16 cellular contexts compared by ENCODE assay signal in the genomic region with DNA sequence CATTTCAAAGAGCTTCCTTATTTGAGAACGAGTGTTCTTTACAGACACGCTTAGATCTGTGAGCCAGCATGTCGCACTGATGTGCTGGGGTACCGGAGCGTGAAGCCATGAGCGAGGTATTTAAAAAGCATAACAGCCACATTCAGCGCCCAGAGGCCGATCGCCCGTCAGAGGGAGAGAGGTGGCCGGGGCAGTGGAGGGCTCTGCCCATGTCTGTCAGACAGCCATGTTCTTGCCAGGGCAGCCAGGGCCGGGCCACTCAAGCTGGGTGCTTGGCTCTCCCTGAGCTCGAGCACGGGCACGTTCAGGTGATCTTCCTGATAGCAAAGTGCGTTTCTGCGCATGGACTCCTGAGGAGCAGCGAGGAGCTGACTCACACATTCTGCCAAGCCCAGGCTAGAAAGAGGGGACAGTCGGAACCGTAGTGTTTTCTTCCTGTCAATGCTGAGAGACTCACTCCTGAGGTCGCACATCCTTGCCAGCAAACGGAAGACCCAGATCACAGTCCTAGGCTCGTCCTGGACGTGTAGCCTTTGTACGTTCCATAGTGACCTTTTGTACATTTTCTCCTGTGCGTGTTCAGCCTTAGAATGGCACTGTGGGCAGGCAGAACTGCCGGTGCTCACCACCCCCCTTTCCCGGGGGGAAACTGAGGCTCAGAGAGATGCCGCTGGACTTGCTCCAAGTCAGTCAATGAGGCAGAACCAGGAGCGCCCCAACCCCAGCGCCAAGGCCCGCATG.
DNase-seq lines count a peak whose midpoint lies in the region; ATAC-seq and TF ChIP-seq lines count a peak whose summit lies in the region.
"Had no signal": no experiment of that assay in that cellular context is flagged by ENCODE, and none has a peak within 500 bp of the region (broad histone marks: within the 10 kb centered on the region; RNA-seq: fewer than 3 reads in every experiment).

No MANE protein-coding gene starts in this region.

- ATAC-seq in CD4-positive, CD25-positive, alpha-beta regulatory T cell (ENCODE audit: low read depth in 2 of 2), result no peak
- ATAC-seq in left ventricle myocardium superior, result no peak
- no peak for ATAC-seq in activated T-helper 17 cell treated with anti-CD3 and anti-CD28 coated beads, Interleukin-2, amount 50 U/mL, for 72 hours (replicated peaks)

- H3K27me3 Mint-ChIP-seq in CD4-positive, CD25-positive, alpha-beta regulatory T cell, result no peaks in the 10 kb centered on the region
- no peaks in the 10 kb centered on the region for H3K27me3 Mint-ChIP-seq in activated T-helper 17 cell treated with anti-CD3 and anti-CD28 coated beads, Interleukin-2, amount 50 U/mL, for 72 hours

- H4K20me1 ChIP-seq in OCI-LY1 (ENCODE audit: insufficient read depth, low read length), result no peaks in the 10 kb centered on the region

- H3K9me2 ChIP-seq in OCI-LY1 (ENCODE audit: low read depth, low read length), result no peaks in the 10 kb centered on the region

- peaks cover 27 to 30% of the 10 kb centered on the region in 2 experiments for H3K9me3 ChIP-seq in CD4-positive, CD25-positive, alpha-beta regulatory T cell (ENCODE audit: control insufficient read depth in 2 of 2, low read length in 2 of 2)
- H3K9me3 ChIP-seq in OCI-LY1 (ENCODE audit: low read length) (peaks cover 21% of the 10 kb centered on the region), ovary (no peaks in the 10 kb centered on the region)

- no peak for TF ChIP-seq CTCF in OCI-LY1 (IDR thresholded peaks at IDR 0.05; ENCODE audit: low read length)
- no peak for TF ChIP-seq CTCF in ovary (IDR thresholded peaks at IDR 0.05)
- TF ChIP-seq CTCF in GM10266 (IDR thresholded peaks at IDR 0.05; ENCODE audit: control insufficient read depth, insufficient read depth, low read depth, missing control alignments), result no peak
- TF ChIP-seq CTCF in coronary artery (IDR thresholded peaks at IDR 0.05), result no peak

- WGBS in ovary, 3 donors, result 87 to 94% (median 91%) methylated on average over 32 of the region's 32 CpGs

- intact Hi-C loops in left ventricle myocardium superior (cut with micrococcal nuclease), result no loop called here
- intact Hi-C loops in ovary (cut with DNase I), result no loop called here

- H3K27ac ChIP-seq in CD4-positive, CD25-positive, alpha-beta regulatory T cell (ENCODE audit: insufficient read depth, low read length, poor library complexity, severe bottlenecking), result no peak overlapping the region
- peak overlapping the region; percentile 99 for H3K27ac ChIP-seq in OCI-LY1 (ENCODE audit: low read depth, low read length, poor library complexity, severe bottlenecking)
- H3K27ac ChIP-seq in ovary, result no peak overlapping the region
- no peak overlapping the region for H3K27ac ChIP-seq in coronary artery
- H3K27ac ChIP-seq: C4-2B, parathyroid adenoma had no signal

- no peak for TF ChIP-seq EP300 in ovary (IDR thresholded peaks at IDR 0.05)

- H3K9me3 Mint-ChIP-seq in CD4-positive, CD25-positive, alpha-beta regulatory T cell, result peaks cover 0 to 34% (median 8%) of the 10 kb centered on the region in 7 donors
- H3K9me3 Mint-ChIP-seq in activated T-helper 17 cell treated with anti-CD3 and anti-CD28 coated beads, Interleukin-2, amount 50 U/mL, for 72 hours, result peaks cover 10% of the 10 kb centered on the region

- TF ChIP-seq POLR2A in ovary (IDR thresholded peaks at IDR 0.05), result no peak

- H3F3A ChIP-seq in OCI-LY1 (ENCODE audit: insufficient read depth, low read length), result peaks cover 6% of the 10 kb centered on the region; the same call in 1 of the 2 replicates

- no peaks in the 10 kb centered on the region for H3K79me2 ChIP-seq in OCI-LY1 (ENCODE audit: insufficient read depth, low read length)
- H3K79me2 ChIP-seq: parathyroid adenoma had no signal

- no peak overlapping the region for H3K4me3 ChIP-seq in CD4-positive, CD25-positive, alpha-beta regulatory T cell (ENCODE audit: low read depth, low read length)
- peak overlapping the region; percentile 46 for H3K4me3 ChIP-seq in OCI-LY1 (ENCODE audit: low read depth, low read length, poor library complexity, severe bottlenecking)
- H3K4me3 ChIP-seq in ovary, result no peak overlapping the region
- H3K4me3 ChIP-seq in coronary artery, result no peak overlapping the region
- H3K4me3 ChIP-seq: adrenal gland had no signal

- H3K4me2 ChIP-seq in OCI-LY1 (ENCODE audit: low read length), result peak overlapping the region; percentile 64

- peaks cover 17% of the 10 kb centered on the region for H3K36me3 ChIP-seq in CD4-positive, CD25-positive, alpha-beta regulatory T cell (ENCODE audit: control insufficient read depth, insufficient read depth, low read length)
- H3K36me3 ChIP-seq in OCI-LY1 (ENCODE audit: insufficient read depth, low read length) (peaks cover 77% of the 10 kb centered on the region), ovary (no peaks in the 10 kb centered on the region)

- no peak for DNase-seq in CD4-positive, CD25-positive, alpha-beta regulatory T cell
- peak; percentile 25 for DNase-seq in left ventricle myocardium superior
- peak in 3 of 5 donors; percentile 14 to 32 (median 15) for DNase-seq in ovary
- DNase-seq in GM10266 (ENCODE audit: extremely low spot score), result no peak
- DNase-seq in activated CD4-positive, CD25-positive, alpha-beta regulatory T cell treated with anti-CD3 and anti-CD28 coated beads, Interleukin-2, amount 50 U/mL, for 72 hours, result no peak
- no peak for DNase-seq in coronary artery (ENCODE audit: low spot score)
- DNase-seq: activated CD4-positive, alpha-beta T cell treated with anti-CD3 and anti-CD28 coated beads for 4 hours; GF-D8; stimulated activated CD4-positive, alpha-beta T cell treated with anti-CD3 and anti-CD28 coated beads, Interleukin-2, amount 100 ng/mL, for 24 hours; stimulated activated naive CD4-positive, alpha-beta T cell had no signal

- H3K4me3 Mint-ChIP-seq in CD4-positive, CD25-positive, alpha-beta regulatory T cell, result no peak overlapping the region
- no peak overlapping the region for H3K4me3 Mint-ChIP-seq in activated T-helper 17 cell treated with anti-CD3 and anti-CD28 coated beads, Interleukin-2, amount 50 U/mL, for 72 hours
- H3K4me3 Mint-ChIP-seq: dendritic cell treated with granulocyte-macrophage colony-stimulating factor and Interleukin-4, amounts not matched to agents 40 ng/mL and 50 ng/mL, for 4 days had no signal

- no peak overlapping the region for H2AFZ ChIP-seq in OCI-LY1 (ENCODE audit: low read length)
- H2AFZ ChIP-seq: parathyroid adenoma had no signal

- peaks cover 44% of the 10 kb centered on the region for H3K36me3 Mint-ChIP-seq in CD4-positive, CD25-positive, alpha-beta regulatory T cell
- H3K36me3 Mint-ChIP-seq in activated T-helper 17 cell treated with anti-CD3 and anti-CD28 coated beads, Interleukin-2, amount 50 U/mL, for 72 hours (ENCODE audit: low read depth), result peaks cover 67% of the 10 kb centered on the region

- peaks cover 6% of the 10 kb centered on the region for H3K4me1 ChIP-seq in CD4-positive, CD25-positive, alpha-beta regulatory T cell (ENCODE audit: control insufficient read depth, insufficient read depth, low read length, poor library complexity, severe bottlenecking)
- peaks cover 33% of the 10 kb centered on the region for H3K4me1 ChIP-seq in OCI-LY1 (ENCODE audit: insufficient read depth, low read length, severe bottlenecking)
- H3K4me1 ChIP-seq in ovary (ENCODE audit: insufficient read depth), result no peaks in the 10 kb centered on the region
- H3K4me1 ChIP-seq: adrenal gland, parathyroid adenoma had no signal

- H3K27ac Mint-ChIP-seq in CD4-positive, CD25-positive, alpha-beta regulatory T cell, result peak overlapping the region in 2 of 3 donors; percentile 5 to 17
- H3K27ac Mint-ChIP-seq in activated T-helper 17 cell treated with anti-CD3 and anti-CD28 coated beads, Interleukin-2, amount 50 U/mL, for 72 hours, result no peak overlapping the region
- H3K27ac Mint-ChIP-seq: dendritic cell treated with granulocyte-macrophage colony-stimulating factor and Interleukin-4, amounts not matched to agents 40 ng/mL and 50 ng/mL, for 4 days had no signal

- peak overlapping the region; percentile 79 for H3K9ac ChIP-seq in OCI-LY1 (ENCODE audit: low read length)
- H3K9ac ChIP-seq: parathyroid adenoma had no signal

- H3K27me3 ChIP-seq in CD4-positive, CD25-positive, alpha-beta regulatory T cell (ENCODE audit: control insufficient read depth, insufficient read depth, low read length), result no peaks in the 10 kb centered on the region
- no peaks in the 10 kb centered on the region for H3K27me3 ChIP-seq in OCI-LY1 (ENCODE audit: insufficient read depth, low read length)
- H3K27me3 ChIP-seq in ovary, result no peaks in the 10 kb centered on the region
- H3K27me3 ChIP-seq: adrenal gland had no signal

- H3K4me1 Mint-ChIP-seq in CD4-positive, CD25-positive, alpha-beta regulatory T cell, result peaks cover 0 to 22% (median 3%) of the 10 kb centered on the region in 4 donors
- H3K4me1 Mint-ChIP-seq in activated T-helper 17 cell treated with anti-CD3 and anti-CD28 coated beads, Interleukin-2, amount 50 U/mL, for 72 hours, result no peaks in the 10 kb centered on the region

Comparison
In these comparisons a context has a peak if more than half of its experiments do, and no peak if none do; other contexts are left out.
1. DNase-seq: peak in left ventricle myocardium superior (single experiment) and ovary (3 of 5); none in CD4-positive, CD25-positive, alpha-beta regulatory T cell (0 of 3), GM10266 (single experiment), activated CD4-positive, CD25-positive, alpha-beta regulatory T cell treated with anti-CD3 and anti-CD28 coated beads, Interleukin-2, amount 50 U/mL, for 72 hours (single experiment) and coronary artery (single experiment).